Comparison of ENCODE assay signal across 12 cellular contexts in genomic region chr16:3696425-3697218, GRCh38. TPM values are rescaled to one million over a fixed set of nuclear protein-coding genes. Genes with fewer than 3 reads are reported as not detected.
DNase-seq lines count a peak whose midpoint lies in the region; ATAC-seq and TF ChIP-seq lines count a peak whose summit lies in the region.
"Had no signal": no experiment of that assay in that cellular context is flagged by ENCODE, and none has a peak within 500 bp of the region (broad histone marks: within the 10 kb centered on the region; RNA-seq: fewer than 3 reads in every experiment).

No MANE protein-coding gene starts in this region.

- DNase-seq in EH (ENCODE audit: low read depth): peak; percentile 97
- DNase-seq in PC-9: peak; percentile 67 to 68
- DNase-seq in fibroblast of gingiva (ENCODE audit: low read depth): peak; percentile 92
- no peak for DNase-seq in omental fat pad (ENCODE audit: low spot score)
- no peak for DNase-seq in naive thymus-derived CD4-positive, alpha-beta T cell
- DNase-seq in medulla oblongata (ENCODE audit: extremely low spot score): no peak
- DNase-seq in HuH-7.5 (ENCODE audit: low spot score): no peak
- DNase-seq: activated CD8-positive, alpha-beta memory T cell treated with anti-CD3 and anti-CD28 coated beads for 24 hours; DND-41; Karpas-422; stimulated activated CD4-positive, alpha-beta T cell treated with anti-CD3 and anti-CD28 coated beads, Interleukin-15, amount 100 ng/mL, for 24 hours had no signal

- no peaks in the 10 kb centered on the region for H3K4me1 ChIP-seq in PC-9 (replicated peaks; ENCODE audit: insufficient read depth)
- no peaks in the 10 kb centered on the region for H3K4me1 ChIP-seq in naive thymus-derived CD4-positive, alpha-beta T cell (ENCODE audit: control insufficient read depth in 2 of 2, insufficient read depth in 2 of 2, low read length in 2 of 2)

- H3K36me3 ChIP-seq in PC-9 (ENCODE audit: low read depth): no peaks in the 10 kb centered on the region
- H3K36me3 ChIP-seq in naive thymus-derived CD4-positive, alpha-beta T cell (ENCODE audit: control insufficient read depth in 2 of 3, insufficient read depth in 3 of 3, low read length in 3 of 3): peaks cover 0 to 10% (median 0%) of the 10 kb centered on the region in 3 experiments

- H3K9me3 ChIP-seq in PC-9 (ENCODE audit: insufficient read depth, low read depth): no peaks in the 10 kb centered on the region
- H3K9me3 ChIP-seq in naive thymus-derived CD4-positive, alpha-beta T cell (ENCODE audit: control insufficient read depth in 2 of 3, low read length in 3 of 3): no peaks in the 10 kb centered on the region

- H3K27me3 Mint-ChIP-seq in naive thymus-derived CD4-positive, alpha-beta T cell: no peaks in the 10 kb centered on the region

- peak overlapping the region in 1 of 9 donors; percentile 65 for H3K27ac Mint-ChIP-seq in naive thymus-derived CD4-positive, alpha-beta T cell

- peaks cover 30% of the 10 kb centered on the region for H3K79me2 ChIP-seq in PC-9 (ENCODE audit: low read depth)

- H3K27me3 ChIP-seq in PC-9 (ENCODE audit: insufficient read depth, low read depth): no peaks in the 10 kb centered on the region
- no peaks in the 10 kb centered on the region for H3K27me3 ChIP-seq in naive thymus-derived CD4-positive, alpha-beta T cell (ENCODE audit: control insufficient read depth in 2 of 2, insufficient read depth in 2 of 2, low read length in 2 of 2)

- no peak overlapping the region for H3K4me2 ChIP-seq in PC-9

- H3K4me3 ChIP-seq in PC-9: no peak overlapping the region
- H3K4me3 ChIP-seq in naive thymus-derived CD4-positive, alpha-beta T cell (ENCODE audit: low read length): no peak overlapping the region

- peak overlapping the region; percentile 50; the same call in 1 of the 2 replicates for H3K27ac ChIP-seq in PC-9
- H3K27ac ChIP-seq in naive thymus-derived CD4-positive, alpha-beta T cell (ENCODE audit: low read depth, low read length): no peak overlapping the region

- H3K9me3 Mint-ChIP-seq in naive thymus-derived CD4-positive, alpha-beta T cell: no peaks in the 10 kb centered on the region

- peaks cover 6% of the 10 kb centered on the region; the same call in 1 of the 2 replicates for H3F3A ChIP-seq in PC-9 (ENCODE audit: insufficient read depth, low read depth)

- CTCF ChIA-PET in PC-9 (lab: Charles Lee): no interaction called here
- CTCF ChIA-PET in naive thymus-derived CD4-positive, alpha-beta T cell (lab: Charles Lee): interaction anchor here (0.6 kb wide), 1 partner anchor 42 kb away, joined by 6 read pairs; no protein-coding TSS in a partner anchor

- intact Hi-C loops in PC-9 (cut with micrococcal nuclease; ENCODE audit: unreplicated experiment): loop anchor here (10.0 kb wide), 1 partner anchor 558 kb away; no protein-coding TSS in a partner anchor
- intact Hi-C loops in naive thymus-derived CD4-positive, alpha-beta T cell (cut with micrococcal nuclease): no loop called here

- POLR2A ChIA-PET in PC-9 (lab: Charles Lee; ENCODE audit: unreplicated experiment): interaction anchor here (0.6 to 0.7 kb wide), 5 partner anchors 28 to 569 kb away, joined by 3 to 4 read pairs (median 3); no protein-coding TSS in a partner anchor
- POLR2A ChIA-PET in naive thymus-derived CD4-positive, alpha-beta T cell (lab: Charles Lee): interaction anchor here (0.6 to 1.2 kb wide), 2 partner anchors 185 to 561 kb away, joined by 3 read pairs; no protein-coding TSS in a partner anchor

- no peak overlapping the region for H3K4me3 Mint-ChIP-seq in naive thymus-derived CD4-positive, alpha-beta T cell

- no peak overlapping the region for H2AFZ ChIP-seq in PC-9

- no TSS peak for BruUV-seq in PC-9 (replicated peaks; lab: Mats Ljungman, UMichigan)

- H3K9me2 ChIP-seq in PC-9 (ENCODE audit: insufficient read depth): no peaks in the 10 kb centered on the region

- peak; percentile 85 for ATAC-seq in omental fat pad (ENCODE audit: low FRiP score)
- ATAC-seq in naive thymus-derived CD4-positive, alpha-beta T cell: no peak
- ATAC-seq in GM21381 (IDR thresholded peaks at IDR 0.05; ENCODE audit: unreplicated experiment): no peak

- peaks cover 23% of the 10 kb centered on the region for H4K20me1 ChIP-seq in PC-9 (ENCODE audit: insufficient read depth)

- TF ChIP-seq CTCF in PC-9 (conservative IDR thresholded peaks at IDR 0.05) (no peak), omental fat pad (IDR thresholded peaks at IDR 0.05) (no peak)

- H3K4me1 Mint-ChIP-seq in naive thymus-derived CD4-positive, alpha-beta T cell: peaks cover 0 to 17% (median 14%) of the 10 kb centered on the region in 7 donors

- peaks cover 0 to 10% (median 0%) of the 10 kb centered on the region in 5 donors for H3K36me3 Mint-ChIP-seq in naive thymus-derived CD4-positive, alpha-beta T cell

RNA-seq across cellular contexts. Expression of gene TRAP1, which starts 20.7 kb away (rescaled TPM):
- 204 and 258 TPM in 2 replicates for total RNA-seq in PC-9 (2021)
- total RNA-seq in omental fat pad: 10 to 100 TPM; 53.4 to 79.9 (median 70.5) TPM
- total RNA-seq in naive thymus-derived CD4-positive, alpha-beta T cell: 100 to 1,000 TPM in 4 of 5 experiments, 10 to 100 TPM in 1; 96.8 to 138 (median 132) TPM
- 10 to 100 TPM; 59.6 to 73.9 TPM for polyA plus RNA-seq in naive thymus-derived CD4-positive, alpha-beta T cell

RNA-seq across cellular contexts. Expression of gene DNASE1, which starts 42.1 kb away (rescaled TPM):
- total RNA-seq in PC-9 (2021) (46.8 and 63.3 TPM in 2 replicates), omental fat pad (10 to 100 TPM in 3 of 4 donors, 1 to 10 TPM in 1; 4.6 to 14.8 (median 12.3) TPM)
- 10 to 100 TPM; 26.0 to 59.6 (median 37.2) TPM for total RNA-seq in naive thymus-derived CD4-positive, alpha-beta T cell
- polyA plus RNA-seq in naive thymus-derived CD4-positive, alpha-beta T cell: 10 to 100 TPM in 1 of 2 donors, 1 to 10 TPM in 1; 5.6 to 16.8 TPM

Comparison
In these comparisons a context has a peak if more than half of its experiments do, and no peak if none do; other contexts are left out.
1. DNase-seq: peak in EH (single experiment), PC-9 (2 of 2) and fibroblast of gingiva (single experiment); none in omental fat pad (single experiment), naive thymus-derived CD4-positive, alpha-beta T cell (0 of 9), medulla oblongata (single experiment) and HuH-7.5 (single experiment).